8 cellular contexts compared by ENCODE assay signal in genomic region chr6:44387346-44388134, GRCh38. TPM values are rescaled to one million over a fixed set of nuclear protein-coding genes. Genes with fewer than 3 reads are reported as not detected.
DNase-seq lines count a peak whose midpoint lies in the region; ATAC-seq, FAIRE-seq and TF ChIP-seq lines count a peak whose summit lies in the region.

Gene CDC5L (plus strand): TSS chr6:44387706. CDS start chr6:44387824, 118 bp downstream.

- peak; percentile 90 for ATAC-seq in HG02759 (IDR thresholded peaks at IDR 0.05; ENCODE audit: unreplicated experiment)
- ATAC-seq in activated naive CD8-positive, alpha-beta T cell treated with anti-CD3 and anti-CD28 coated beads, Interleukin-2, amount 50 U/mL, for 24 hours, result peak; percentile 95
- ATAC-seq in Right ventricle myocardium superior (ENCODE audit: poor library complexity), result peak; percentile 92
- peak; percentile 85 to 92 (median 89) for ATAC-seq in pancreas

- H3K36me3 ChIP-seq in pancreas, result peaks cover 0 to 2% (median under 1%) of the 10 kb centered on the region in 3 donors
- H3K36me3 ChIP-seq in tibial artery, result peaks cover 10 to 14% (median 14%) of the 10 kb centered on the region in 3 donors

- intact Hi-C loops in Right ventricle myocardium superior (cut with DNase I) (no loop called here), pancreas (cut with DNase I) (no loop called here), tibial artery (cut with DNase I; ENCODE audit: low total_unique reads) (loop anchor here (5.0 kb wide), 1 partner anchor 120 kb away; the partner anchor contains the start of gene NFKBIE)

- FAIRE-seq in pancreas (lab: Jason Lieb, UNC), result peak; percentile 51

- H3K27ac Mint-ChIP-seq in activated naive CD8-positive, alpha-beta T cell treated with anti-CD3 and anti-CD28 coated beads, Interleukin-2, amount 50 U/mL, for 24 hours, result peak within 1 kb of the TSS; percentile 99

- H3K27me3 Mint-ChIP-seq in activated naive CD8-positive, alpha-beta T cell treated with anti-CD3 and anti-CD28 coated beads, Interleukin-2, amount 50 U/mL, for 24 hours, result peaks cover 3% of the 10 kb centered on the region

- H3K27me3 ChIP-seq in pancreas (no peaks in the 10 kb centered on the region), tibial artery (no peaks in the 10 kb centered on the region)

- H3K9me3 ChIP-seq in pancreas, result no peaks in the 10 kb centered on the region
- no peaks in the 10 kb centered on the region for H3K9me3 ChIP-seq in tibial artery

- peak; percentile 99 for DNase-seq in GM12864 (ENCODE audit: low read depth)
- peak; percentile 94 for DNase-seq in NCI-H1417 treated with DMSO at 0.1 percent for 48 hours (lab: John Stamatoyannopoulos, UW)
- peak; percentile 98 for DNase-seq in SW480 (ENCODE audit: low spot score)
- peak; percentile 93 for DNase-seq in activated naive CD8-positive, alpha-beta T cell treated with anti-CD3 and anti-CD28 coated beads, Interleukin-2, amount 50 U/mL, for 24 hours
- DNase-seq in Right ventricle myocardium superior, result peak; percentile 96
- DNase-seq in pancreas, result peak; percentile 88 to 95 (median 94)
- DNase-seq in tibial artery, result peak; percentile 96 to 98

- H3K27ac ChIP-seq in pancreas (peak within 1 kb of the TSS; percentile 73 to 97 (median 92)), tibial artery (peak within 1 kb of the TSS; percentile 95 to 98)

- H3K4me1 ChIP-seq in pancreas (peaks cover 0 to 28% (median 17%) of the 10 kb centered on the region in 3 donors), tibial artery (peaks cover 4 to 46% (median 17%) of the 10 kb centered on the region in 4 donors)

- no peaks in the 10 kb centered on the region for H3K9me3 Mint-ChIP-seq in activated naive CD8-positive, alpha-beta T cell treated with anti-CD3 and anti-CD28 coated beads, Interleukin-2, amount 50 U/mL, for 24 hours

- H3K4me3 ChIP-seq in GM12864 (ENCODE audit: low read depth, low read length), result peak within 1 kb of the TSS; percentile 95
- peak within 1 kb of the TSS; percentile 57 to 93 (median 80) for H3K4me3 ChIP-seq in pancreas
- H3K4me3 ChIP-seq in tibial artery, result peak within 1 kb of the TSS; percentile 68 to 94

- TF ChIP-seq CTCF in GM12864 (IDR thresholded peaks at IDR 0.05; ENCODE audit: low read depth, low read length, missing control alignments) (no peak), pancreas (IDR thresholded peaks at IDR 0.05) (no peak), tibial artery (IDR thresholded peaks at IDR 0.05) (no peak)

- 0% methylated on average over 56 of the region's 56 CpGs for WGBS in pancreas, 2 donors

- H3K4me3 Mint-ChIP-seq in activated naive CD8-positive, alpha-beta T cell treated with anti-CD3 and anti-CD28 coated beads, Interleukin-2, amount 50 U/mL, for 24 hours, result peak within 1 kb of the TSS; percentile 98

- H3K36me3 Mint-ChIP-seq in activated naive CD8-positive, alpha-beta T cell treated with anti-CD3 and anti-CD28 coated beads, Interleukin-2, amount 50 U/mL, for 24 hours (ENCODE audit: low read depth), result peaks cover 38% of the 10 kb centered on the region

- H3K4me1 Mint-ChIP-seq in activated naive CD8-positive, alpha-beta T cell treated with anti-CD3 and anti-CD28 coated beads, Interleukin-2, amount 50 U/mL, for 24 hours, result peaks cover 43% of the 10 kb centered on the region

RNA-seq across cellular contexts. Expression of gene CDC5L, which starts in this region (rescaled TPM):
- 16.5 TPM for total RNA-seq in Right ventricle myocardium superior
- total RNA-seq in pancreas, result 10 to 100 TPM in 2 of 6 donors, 1 to 10 TPM in 4; 6.4 to 11.4 (median 8.6) TPM
- 1 to 10 TPM; 2.9 to 6.0 TPM for polyA plus RNA-seq in pancreas

Comparison
In these comparisons a context has a peak if more than half of its experiments do, and no peak if none do; other contexts are left out.
1. Peak in every context shown above with its lines: DNase-seq, ATAC-seq, H3K4me3 ChIP-seq and H3K27ac ChIP-seq.